Comparison of ENCODE assay signal across 27 cellular contexts in genomic region chr16:71520550-71520949, GRCh38. TPM values are rescaled to one million over a fixed set of nuclear protein-coding genes. Genes with fewer than 3 reads are reported as not detected.
DNase-seq lines count a peak whose midpoint lies in the region; TF ChIP-seq lines count a peak whose summit lies in the region.
"Had no signal": no experiment of that assay in that cellular context is flagged by ENCODE, and none has a peak within 500 bp of the region (broad histone marks: within the 10 kb centered on the region; RNA-seq: fewer than 3 reads in every experiment).

No MANE protein-coding gene starts in this region.

- peak; percentile 7 for DNase-seq in NCI-H146 (lab: John Stamatoyannopoulos, UW)
- DNase-seq in NCI-H146 treated with DMSO at 0.1 percent for 48 hours (lab: John Stamatoyannopoulos, UW; ENCODE audit: unreplicated experiment), result no peak
- DNase-seq in RPMI7951 (ENCODE audit: low read depth), result peak; percentile 53
- DNase-seq in epithelial cell of prostate (ENCODE audit: low read depth, low spot score), result peak; percentile 44
- peak; percentile 8 for DNase-seq in renal cortical epithelial cell (ENCODE audit: low read depth)
- no peak for DNase-seq in DMS 273 treated with DMSO at 0.1 percent for 48 hours (lab: John Stamatoyannopoulos, UW)
- DNase-seq in stimulated activated CD8-positive, alpha-beta memory T cell treated with anti-CD3 and anti-CD28 coated beads, Interleukin-4, amount 100 ng/mL, for 48 hours, result no peak
- no peak for DNase-seq in GM20000 (ENCODE audit: low spot score)
- DNase-seq: ACHN; Caco-2; CD4-positive, alpha-beta T cell; DMS153; GDM1; HFFc6; KG1; NCI-H1105; NCI-H1694; NCI-H2081; NCI-H2171 treated with DMSO at 0.1 percent for 48 hours; NCI-H524 treated with DMSO at 0.1 percent for 48 hours; SHP77 treated with DMSO at 0.1 percent for 48 hours; SK-N-SH had no signal

- H3K27ac ChIP-seq in epithelial cell of prostate, result no peak overlapping the region
- H3K27ac ChIP-seq: 22Rv1, BLaER1, HL-60 had no signal

- TF ChIP-seq CTCF in GM20000 (IDR thresholded peaks at IDR 0.05; ENCODE audit: extremely low read depth, missing control alignments), result no peak

RNA-seq across cellular contexts. Expression of gene CHST4, which starts 5.7 kb away (rescaled TPM):
- not detected in 2 replicates for total RNA-seq in RPMI7951 (2014; rRNA removed; shearing (Covaris generic))
- not detected in 2 replicates for total RNA-seq in renal cortical epithelial cell
- total RNA-seq: Caco-2; CD4-positive, alpha-beta T cell; HFFc6; HT1080 had no signal

RNA-seq across cellular contexts. Expression of gene ZNF19, which starts 31.4 kb away (rescaled TPM):
- total RNA-seq in RPMI7951 (2014; rRNA removed; shearing (Covaris generic)), result 2.2 and 3.8 TPM in 2 replicates
- total RNA-seq in renal cortical epithelial cell, result 2.1 and 8.9 TPM in 2 replicates

RNA-seq across cellular contexts. Expression of gene TAT, which starts 56.3 kb away (rescaled TPM):
- total RNA-seq in RPMI7951 (2014; rRNA removed; shearing (Covaris generic)), result not detected in 2 replicates
- total RNA-seq in renal cortical epithelial cell, result not detected in 2 replicates
- total RNA-seq: Caco-2; CD4-positive, alpha-beta T cell; HFFc6; HT1080; OCI-LY7 had no signal

RNA-seq across cellular contexts. Expression of gene ZNF23, which starts 58.5 kb away (rescaled TPM):
- total RNA-seq in RPMI7951 (2014; rRNA removed; shearing (Covaris generic)), result 9.1 and 10.2 TPM in 2 replicates
- 5.9 and 10.5 TPM in 2 replicates for total RNA-seq in renal cortical epithelial cell

Comparison
In these comparisons a context has a peak if more than half of its experiments do, and no peak if none do; other contexts are left out.
1. DNase-seq: peak in NCI-H146 (single experiment), RPMI7951 (single experiment), epithelial cell of prostate (single experiment) and renal cortical epithelial cell (single experiment); none in NCI-H146 treated with DMSO at 0.1 percent for 48 hours (single experiment), DMS 273 treated with DMSO at 0.1 percent for 48 hours (single experiment), stimulated activated CD8-positive, alpha-beta memory T cell treated with anti-CD3 and anti-CD28 coated beads, Interleukin-4, amount 100 ng/mL, for 48 hours (single experiment) and GM20000 (single experiment).